In the genomic region with DNA sequence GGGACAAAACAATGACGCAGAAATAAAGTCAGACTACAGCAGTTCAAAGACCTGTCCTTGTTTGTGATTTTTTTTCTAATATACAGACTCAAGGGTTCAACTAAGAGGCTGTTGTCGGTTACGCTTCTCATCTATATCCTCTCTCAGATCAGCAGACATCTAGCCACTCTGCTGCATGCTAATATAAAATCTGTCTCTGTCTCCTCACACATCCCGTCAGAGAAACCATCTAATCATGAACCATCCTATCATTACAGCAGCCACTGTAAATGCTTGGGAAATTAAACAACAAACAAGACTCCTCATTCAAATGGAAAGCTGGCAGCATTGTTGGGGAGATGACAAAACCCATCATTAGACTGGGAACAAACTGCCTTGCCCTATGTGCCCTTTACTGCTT, we compare ENCODE assay signal across 19 cellular contexts.
DNase-seq lines count a peak whose midpoint lies in the region; ATAC-seq, FAIRE-seq and TF ChIP-seq lines count a peak whose summit lies in the region.
"Had no signal": no experiment of that assay in that cellular context is flagged by ENCODE, and none has a peak within 500 bp of the region (broad histone marks: within the 10 kb centered on the region; RNA-seq: fewer than 3 reads in every experiment).

No MANE protein-coding gene starts in this region.

- H2BK12ac ChIP-seq in H1 (ENCODE audit: low read depth, low read length) = no peak overlapping the region

- H4K8ac ChIP-seq in H1 (ENCODE audit: extremely low read depth, insufficient read depth, low read length) = no peak overlapping the region

- H3K9me3 ChIP-seq in right cardiac atrium (ENCODE audit: control insufficient read depth, low read length) = peaks cover 9% of the 10 kb centered on the region
- H3K9me3 ChIP-seq in H1 (ENCODE audit: insufficient read depth in 2 of 2, low read depth in 1 of 2, low read length in 1 of 2) = no peaks in the 10 kb centered on the region

- H3K23ac ChIP-seq in H1 (ENCODE audit: insufficient read length) = no peak overlapping the region

- no peak overlapping the region for H3K56ac ChIP-seq in H1 (replicated peaks; ENCODE audit: insufficient read length, low read depth, low read length)

- H2BK15ac ChIP-seq in H1 (ENCODE audit: low read length) = no peak overlapping the region

- no peak overlapping the region for H2BK5ac ChIP-seq in H1 (ENCODE audit: low read depth, low read length)

- H2AFZ ChIP-seq in H1 (ENCODE audit: low read length) = no peak overlapping the region

- CTCF ChIA-PET in H1 (lab: Charles Lee; ENCODE audit: partially characterized antibody) = no interaction called here

- H2BK20ac ChIP-seq in H1 (ENCODE audit: low read length) = no peak overlapping the region

- no peaks in the 10 kb centered on the region for H3K79me1 ChIP-seq in H1 (ENCODE audit: low read depth, low read length)

- H3K36me3 Mint-ChIP-seq in neural crest cell (ENCODE audit: low read depth) = peaks cover 17% of the 10 kb centered on the region
- H3K36me3 Mint-ChIP-seq: CD4-positive, alpha-beta memory T cell had no signal

- no peak overlapping the region for H2BK120ac ChIP-seq in H1 (replicated peaks; ENCODE audit: low read depth, low read length)

- peaks cover 3% of the 10 kb centered on the region for H3K4me1 ChIP-seq in right cardiac atrium (ENCODE audit: control insufficient read depth, insufficient read depth, low read length)
- H3K4me1 ChIP-seq in H1 (replicated peaks in 1 of 4; ENCODE audit: control insufficient read depth in 3 of 4, insufficient read depth in 4 of 4, low read length in 3 of 4) = peaks cover 0 to 4% (median 1%) of the 10 kb centered on the region in 4 experiments; a peak in 3 of 7 replicates

- H3K23me2 ChIP-seq in H1 (ENCODE audit: low read depth, low read length) = no peaks in the 10 kb centered on the region

- H3K79me2 ChIP-seq in H1 (ENCODE audit: control insufficient read depth in 1 of 2, insufficient read depth in 2 of 2, low read length in 2 of 2) = no peaks in the 10 kb centered on the region

- H3K4me3 Mint-ChIP-seq in neural crest cell = no peak overlapping the region
- H3K4me3 Mint-ChIP-seq: CD4-positive, alpha-beta memory T cell had no signal

- H3K4me3 ChIP-seq in right cardiac atrium (ENCODE audit: low read length) (no peak overlapping the region), H1 (ENCODE audit: extremely low read depth in 1 of 4, insufficient read depth in 2 of 4, low read depth in 3 of 4, low read length in 4 of 4) (no peak overlapping the region)

- no peak overlapping the region for H4K91ac ChIP-seq in H1 (replicated peaks; ENCODE audit: insufficient read length, low read length)

- H3K14ac ChIP-seq in H1 (ENCODE audit: insufficient read length) = no peak overlapping the region

- no peak for TF ChIP-seq POLR2A in H1 (IDR thresholded peaks at IDR 0.05; ENCODE audit: control extremely low read depth in 1 of 2, low read depth in 2 of 2, low read length in 2 of 2)

- TF ChIP-seq CTCF in H1 (IDR thresholded peaks at IDR 0.05; ENCODE audit: control extremely low read depth in 1 of 3, insufficient read depth in 1 of 3, low read depth in 1 of 3, low read length in 3 of 3) (no peak), neural crest cell (conservative IDR thresholded peaks at IDR 0.05) (no peak)

- WGBS in right cardiac atrium = 72% methylated on average over 4 of the region's 4 CpGs
- 98% methylated on average over 4 of the region's 4 CpGs; no CpG with 5 or more reads in 1 of the 2 experiments for WGBS in H1 (ENCODE audit: extremely low coverage in 1 of 2, insufficient coverage in 1 of 2, insufficient read length in 1 of 2, insufficient replicate concordance in 2 of 2, low coverage in 1 of 2, low lambda C conversion rate in 2 of 2, missing lambda C conversion rate in 1 of 2), 2 experiments

- peak overlapping the region; percentile 23 for H3K4ac ChIP-seq in H1 (replicated peaks; ENCODE audit: insufficient read length, low read depth, low read length)

- TF ChIP-seq EP300 in H1 (IDR thresholded peaks at IDR 0.05; ENCODE audit: borderline replicate concordance in 1 of 2, low read depth in 2 of 2, low read length in 2 of 2) = no peak

- no peak for TF ChIP-seq RAD21 in H1 (IDR thresholded peaks at IDR 0.05 in 1 of 2, conservative IDR thresholded peaks at IDR 0.05 in 1 of 2; ENCODE audit: low read depth in 2 of 2, low read length in 2 of 2)

- no peak overlapping the region for H3K9ac ChIP-seq in H1 (replicated peaks in 1 of 4; ENCODE audit: extremely low read depth in 1 of 4, low read depth in 3 of 4, low read length in 3 of 4)

- no peak overlapping the region for H3K18ac ChIP-seq in H1 (ENCODE audit: extremely low read depth, low read length)

- ATAC-seq in right cardiac atrium = no peak
- ATAC-seq in left ventricle myocardium superior = no peak
- ATAC-seq in HG02840 (IDR thresholded peaks at IDR 0.05; ENCODE audit: low FRiP score, unreplicated experiment) = no peak
- ATAC-seq in HG03342 (IDR thresholded peaks at IDR 0.05; ENCODE audit: unreplicated experiment) = no peak
- no peak for ATAC-seq in GM21528 (IDR thresholded peaks at IDR 0.05; ENCODE audit: low FRiP score, unreplicated experiment)
- ATAC-seq: HCT116 had no signal

- H3K9me3 Mint-ChIP-seq in neural crest cell = peaks cover 3% of the 10 kb centered on the region

- no peak for FAIRE-seq in H1 (lab: Jason Lieb, UNC)
- FAIRE-seq: GM12891, GM18507 had no signal

- H4K5ac ChIP-seq in H1 (ENCODE audit: insufficient read length, low read depth, low read length) = no peak overlapping the region

- H3K36me3 ChIP-seq in H1 (ENCODE audit: control insufficient read depth in 2 of 4, insufficient read depth in 4 of 4, low read length in 3 of 4) = no peaks in the 10 kb centered on the region

- intact Hi-C loops in right cardiac atrium (cut with DNase I) (loop anchor here in 1 of 4 donors (5.0 kb wide), 1 partner anchor 46 kb away; no protein-coding TSS in a partner anchor), left ventricle myocardium superior (cut with micrococcal nuclease) (no loop called here)

- H3K27me3 Mint-ChIP-seq in neural crest cell (ENCODE audit: low read depth) = no peaks in the 10 kb centered on the region
- H3K27me3 Mint-ChIP-seq: CD4-positive, alpha-beta memory T cell had no signal

- H2AK5ac ChIP-seq in H1 (ENCODE audit: low read depth, low read length) = no peak overlapping the region

- H3K27ac Mint-ChIP-seq in neural crest cell (ENCODE audit: unreplicated experiment) = peak overlapping the region; percentile 19
- H3K27ac Mint-ChIP-seq: CD4-positive, alpha-beta memory T cell had no signal

- no peaks in the 10 kb centered on the region for H3K27me3 ChIP-seq in right cardiac atrium (ENCODE audit: control insufficient read depth, insufficient read depth)
- no peaks in the 10 kb centered on the region for H3K27me3 ChIP-seq in H1 (replicated peaks in 1 of 4; ENCODE audit: control insufficient read depth in 3 of 4, extremely low read depth in 1 of 4, insufficient read depth in 3 of 4, low read length in 3 of 4)

- H3K4me2 ChIP-seq in H1 (ENCODE audit: insufficient read depth in 1 of 2, low read depth in 2 of 2, low read length in 2 of 2) = no peak overlapping the region

- H3K27ac ChIP-seq in right cardiac atrium (ENCODE audit: low read length) (peak overlapping the region; percentile 54), H1 (ENCODE audit: low read depth, low read length) (no peak overlapping the region)

- DNase-seq in right cardiac atrium (no peak), left ventricle myocardium superior (no peak), H1 (ENCODE audit: low read depth in 1 of 2, low spot score in 2 of 2) (no peak), neural crest cell (ENCODE audit: low read depth, low spot score) (no peak)
- DNase-seq: C1 segment of cervical spinal cord; Calu3; CD4-positive, alpha-beta memory T cell; COR-L47; DMS53; DMS79 treated with DMSO at 0.1 percent for 48 hours; GF-D8; GOT3; H7 had no signal

- peaks cover 79% of the 10 kb centered on the region for H3K4me1 Mint-ChIP-seq in neural crest cell
- H3K4me1 Mint-ChIP-seq: CD4-positive, alpha-beta memory T cell had no signal

- H4K20me1 ChIP-seq in H1 (replicated peaks in 1 of 2; ENCODE audit: control insufficient read depth in 1 of 2, insufficient read depth in 2 of 2, low read length in 2 of 2) = no peaks in the 10 kb centered on the region

- POLR2A ChIA-PET in H1 (lab: Charles Lee; ENCODE audit: partially characterized antibody) = no interaction called here

TF ChIP-seq in H1, 55 proteins besides CTCF, POLR2A, EP300 and RAD21:
- TF ChIP-seq FOSL1 (IDR thresholded peaks at IDR 0.05; ENCODE audit: insufficient read depth, low read depth, low read length) (no peak), POU5F1 (IDR thresholded peaks at IDR 0.05; ENCODE audit: low read depth, low read length) (no peak), MAFK (IDR thresholded peaks at IDR 0.05; ENCODE audit: low read depth, low read length) (no peak), ASH2L (IDR thresholded peaks at IDR 0.05; ENCODE audit: low read length) (no peak), RFX5 (IDR thresholded peaks at IDR 0.05; ENCODE audit: borderline replicate concordance, low read depth, low read length) (no peak), NRF1 (IDR thresholded peaks at IDR 0.05; ENCODE audit: low read depth, low read length) (no peak), GABPA (IDR thresholded peaks at IDR 0.05; ENCODE audit: borderline replicate concordance, insufficient read depth, low read length) (no peak), NANOG (IDR thresholded peaks at IDR 0.05; ENCODE audit: insufficient read depth, low read depth, low read length, poor library complexity, severe bottlenecking) (no peak), CHD2 (IDR thresholded peaks at IDR 0.05; ENCODE audit: low read length) (no peak), BCL11A (IDR thresholded peaks at IDR 0.05; ENCODE audit: low read depth in 2 of 2, low read length in 2 of 2) (no peak), TBP (IDR thresholded peaks at IDR 0.05; ENCODE audit: low read depth, low read length) (no peak), SUZ12 (IDR thresholded peaks at IDR 0.05; ENCODE audit: low read length) (no peak), HDAC6 (IDR thresholded peaks at IDR 0.05; ENCODE audit: low read depth, low read length) (no peak), GTF2F1 (IDR thresholded peaks at IDR 0.05; ENCODE audit: borderline replicate concordance, low read depth, low read length) (no peak)
- TF ChIP-seq, protein P1, sequence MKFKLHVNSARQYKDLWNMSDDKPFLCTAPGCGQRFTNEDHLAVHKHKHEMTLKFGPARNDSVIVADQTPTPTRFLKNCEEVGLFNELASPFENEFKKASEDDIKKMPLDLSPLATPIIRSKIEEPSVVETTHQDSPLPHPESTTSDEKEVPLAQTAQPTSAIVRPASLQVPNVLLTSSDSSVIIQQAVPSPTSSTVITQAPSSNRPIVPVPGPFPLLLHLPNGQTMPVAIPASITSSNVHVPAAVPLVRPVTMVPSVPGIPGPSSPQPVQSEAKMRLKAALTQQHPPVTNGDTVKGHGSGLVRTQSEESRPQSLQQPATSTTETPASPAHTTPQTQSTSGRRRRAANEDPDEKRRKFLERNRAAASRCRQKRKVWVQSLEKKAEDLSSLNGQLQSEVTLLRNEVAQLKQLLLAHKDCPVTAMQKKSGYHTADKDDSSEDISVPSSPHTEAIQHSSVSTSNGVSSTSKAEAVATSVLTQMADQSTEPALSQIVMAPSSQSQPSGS (IDR thresholded peaks at IDR 0.05; ENCODE audit: low read length) = no peak
TF ChIP-seq in H1: peak in this region for 0.
